In genomic region chr3:32817195-32817560, GRCh38 we compare ENCODE assay signal across 8 cellular contexts. TPM values are rescaled to one million over a fixed set of nuclear protein-coding genes. Genes with fewer than 3 reads are reported as not detected.
DNase-seq lines count a peak whose midpoint lies in the region; ATAC-seq and TF ChIP-seq lines count a peak whose summit lies in the region.

No MANE protein-coding gene starts in this region.

- peaks cover 25% of the 10 kb centered on the region for H3K4me1 ChIP-seq in hepatocyte (ENCODE audit: insufficient read depth)

- ATAC-seq in HG03378 (IDR thresholded peaks at IDR 0.05; ENCODE audit: unreplicated experiment) (no peak), GM18517 (IDR thresholded peaks at IDR 0.05; ENCODE audit: unreplicated experiment) (no peak)

- DNase-seq in NCI-H1417 (lab: John Stamatoyannopoulos, UW) (peak in 2 of 3 experiments; percentile 52 to 68), NCI-H1417 treated with DMSO at 0.1 percent for 48 hours (lab: John Stamatoyannopoulos, UW) (no peak), SK-N-MC (ENCODE audit: low read depth, low spot score) (no peak), hepatocyte (ENCODE audit: low spot score) (peak; percentile 68)
- no peak for DNase-seq in effector CD4-positive, alpha-beta T cell

- H3K4me3 ChIP-seq in SK-N-MC: peak overlapping the region; percentile 82
- peak overlapping the region; percentile 84 for H3K4me3 ChIP-seq in hepatocyte
- peak overlapping the region; percentile 18 to 42 (median 23) for H3K4me3 ChIP-seq in skin epidermis

- peak overlapping the region; percentile 84 for H2AFZ ChIP-seq in hepatocyte

- H3K4me2 ChIP-seq in hepatocyte: peak overlapping the region; percentile 87

- no peak for TF ChIP-seq CTCF in hepatocyte (IDR thresholded peaks at IDR 0.05; ENCODE audit: poor library complexity)

- H3K27ac ChIP-seq in SK-N-MC: peak overlapping the region; percentile 85
- H3K27ac ChIP-seq in hepatocyte: peak overlapping the region; percentile 95
- H3K27ac ChIP-seq in skin epidermis: no peak overlapping the region

- H4K20me1 ChIP-seq in hepatocyte (ENCODE audit: insufficient read depth, poor library complexity, severe bottlenecking): peaks cover 8% of the 10 kb centered on the region

- H3K9ac ChIP-seq in SK-N-MC (ENCODE audit: insufficient read length): peak overlapping the region; percentile 74

- peaks cover 17% of the 10 kb centered on the region for H3K27me3 ChIP-seq in hepatocyte

- 2% methylated on average over 33 of the region's 57 CpGs for WGBS in hepatocyte (ENCODE audit: low lambda C conversion rate, missing lambda C conversion rate)

- peaks cover 44% of the 10 kb centered on the region for H3K79me2 ChIP-seq in hepatocyte

- H3K9me3 ChIP-seq in SK-N-MC (ENCODE audit: low read depth, low read length) (no peaks in the 10 kb centered on the region), hepatocyte (ENCODE audit: low read depth) (no peaks in the 10 kb centered on the region)

- H3K36me3 ChIP-seq in SK-N-MC (ENCODE audit: insufficient read depth, low read length): peaks cover 17% of the 10 kb centered on the region
- no peaks in the 10 kb centered on the region for H3K36me3 ChIP-seq in hepatocyte (replicated peaks; ENCODE audit: insufficient read depth, low read depth)

- no peaks in the 10 kb centered on the region for H3K9me2 ChIP-seq in hepatocyte (replicated peaks; ENCODE audit: insufficient read depth)

RNA-seq across cellular contexts. Expression of gene TRIM71, which starts 0.6 kb away (rescaled TPM):
- 11.5 and 14.5 TPM in 2 replicates for total RNA-seq in hepatocyte
- polyA plus RNA-seq in hepatocyte: 1.9 and 2.5 TPM in 2 replicates

Comparison
In these comparisons a context has a peak if more than half of its experiments do, and no peak if none do; other contexts are left out.
1. DNase-seq: peak in NCI-H1417 (2 of 3) and hepatocyte (single experiment); none in NCI-H1417 treated with DMSO at 0.1 percent for 48 hours (single experiment), SK-N-MC (single experiment) and effector CD4-positive, alpha-beta T cell (single experiment).
2. H3K27ac ChIP-seq: peak in SK-N-MC (single experiment) and hepatocyte (single experiment); none in skin epidermis (0 of 21).
3. H3K4me3 ChIP-seq: peak in every context shown above with its lines; median percentile 84 in hepatocyte; 82 in SK-N-MC; 23 in skin epidermis.